Comparison of ENCODE assay signal across 1 cellular context in genomic region chr1:159161001-159161718, GRCh38.
TF ChIP-seq lines count a peak whose summit lies in the region.

No MANE protein-coding gene starts in this region.

TF ChIP-seq in GM12878, 131 proteins besides CTCF, POLR2A, EP300 and RAD21 (continued from another document):
- TF ChIP-seq ATF3 (IDR thresholded peaks at IDR 0.05; ENCODE audit: borderline replicate concordance, extremely low read depth, low read depth, low read length) (peak; percentile 72; the same call in 1 of the 2 replicates), SMARCA5 (IDR thresholded peaks at IDR 0.05) (peak; percentile 73; the same call in 1 of the 2 replicates), BACH1 (IDR thresholded peaks at IDR 0.05; ENCODE audit: borderline replicate concordance) (no peak), FOXK2 (IDR thresholded peaks at IDR 0.05) (no peak), FOXM1 (IDR thresholded peaks at IDR 0.05; ENCODE audit: low read depth, low read length) (peak; percentile 76; the same call in 1 of the 2 replicates), POLR2AphosphoS2 (IDR thresholded peaks at IDR 0.05; ENCODE audit: low read depth, low read length) (no peak), NBN (IDR thresholded peaks at IDR 0.05) (no peak), BCL11A (IDR thresholded peaks at IDR 0.05; ENCODE audit: low read depth, low read length) (no peak), POLR2AphosphoS5 (IDR thresholded peaks at IDR 0.05; ENCODE audit: low read length) (no peak), RCOR1 (conservative IDR thresholded peaks at IDR 0.05; ENCODE audit: low read depth, low read length) (no peak), PAX5 (IDR thresholded peaks at IDR 0.05; ENCODE audit: borderline replicate concordance, low read depth, low read length) (no peak), WRNIP1 (IDR thresholded peaks at IDR 0.05; ENCODE audit: borderline replicate concordance, low read depth, low read length) (no peak), NR2C1 (IDR thresholded peaks at IDR 0.05) (no peak), STAT1 (conservative IDR thresholded peaks at IDR 0.05) (no peak), IRF4 (IDR thresholded peaks at IDR 0.05; ENCODE audit: low read depth, low read length) (0 out of 2 replicates have a peak, but pooled peaks have one; percentile 23), ZNF384 (IDR thresholded peaks at IDR 0.05; ENCODE audit: borderline replicate concordance, low read depth, low read length) (0 out of 2 replicates have a peak, but pooled peaks have one; percentile 48), BHLHE40 (IDR thresholded peaks at IDR 0.05; ENCODE audit: borderline replicate concordance in 1 of 2, low read depth in 2 of 2, low read length in 1 of 2) (no peak), SMC3 (IDR thresholded peaks at IDR 0.05; ENCODE audit: borderline replicate concordance, low read length) (peak; percentile 99), NFIC (IDR thresholded peaks at IDR 0.05; ENCODE audit: low read depth, low read length) (no peak), SKIL (IDR thresholded peaks at IDR 0.05; ENCODE audit: low read depth, poor library complexity, severe bottlenecking) (peak; percentile 42), HDGF (IDR thresholded peaks at IDR 0.05) (no peak), HDAC6 (IDR thresholded peaks at IDR 0.05; ENCODE audit: unreplicated experiment) (no peak), KAT2A (conservative IDR thresholded peaks at IDR 0.05; ENCODE audit: control insufficient read depth, low read depth, low read length) (no peak), ZNF24 (IDR thresholded peaks at IDR 0.05) (0 out of 2 replicates have a peak, but pooled peaks have one; percentile 12), ZBTB40 (IDR thresholded peaks at IDR 0.05; ENCODE audit: borderline replicate concordance) (no peak), CBFB (IDR thresholded peaks at IDR 0.05; ENCODE audit: low read depth) (no peak), ZBTB4 (CRISPR knock-in tag; IDR thresholded peaks at IDR 0.05) (no peak), CBX3 (IDR thresholded peaks at IDR 0.05; ENCODE audit: borderline replicate concordance, low read depth) (no peak), SREBF1 (IDR thresholded peaks at IDR 0.05; ENCODE audit: low read length) (no peak), ZNF592 (IDR thresholded peaks at IDR 0.05) (peak; percentile 93), FOS (IDR thresholded peaks at IDR 0.05; ENCODE audit: borderline replicate concordance, extremely low read depth, insufficient read length) (no peak), YY1 (IDR thresholded peaks at IDR 0.05; ENCODE audit: low read depth, low read length) (peak; percentile 79), TBL1XR1 (IDR thresholded peaks at IDR 0.05; ENCODE audit: low read depth, low read length) (no peak), TCF12 (IDR thresholded peaks at IDR 0.05; ENCODE audit: low read depth, low read length) (no peak), SRF (IDR thresholded peaks at IDR 0.05; ENCODE audit: low read depth in 2 of 2, low read length in 2 of 2) (no peak), RELA (IDR thresholded peaks at IDR 0.05; ENCODE audit: borderline replicate concordance, partially characterized antibody) (no peak)
